9 cellular contexts compared by ENCODE assay signal in genomic region chr10:112241651-112242341, GRCh38. TPM values are rescaled to one million over a fixed set of nuclear protein-coding genes. Genes with fewer than 3 reads are reported as not detected.
"Had no signal": no experiment of that assay in that cellular context is flagged by ENCODE, and none has a peak within 500 bp of the region (broad histone marks: within the 10 kb centered on the region; RNA-seq: fewer than 3 reads in every experiment).

No MANE protein-coding gene starts in this region.

- FAIRE-seq: H54, HTR-8/SVneo had no signal

- H3K9ac ChIP-seq: GM23248 had no signal

- H2AFZ ChIP-seq: GM23248 had no signal

- H3K4me3 ChIP-seq: GM23248 had no signal

- DNase-seq: GM23248, GOT3, H9, HCEC 1CT, KBM-7 had no signal

- H3K27ac ChIP-seq: GM23248 had no signal

RNA-seq across cellular contexts. Expression of gene TECTB, which starts 41.4 kb away (rescaled TPM):
- total RNA-seq: GM23248, H9, HT-29 had no signal
- polyA plus RNA-seq: IgD-negative memory B cell had no signal
